ENCODE assay signal across 17 cellular contexts in the genomic region with DNA sequence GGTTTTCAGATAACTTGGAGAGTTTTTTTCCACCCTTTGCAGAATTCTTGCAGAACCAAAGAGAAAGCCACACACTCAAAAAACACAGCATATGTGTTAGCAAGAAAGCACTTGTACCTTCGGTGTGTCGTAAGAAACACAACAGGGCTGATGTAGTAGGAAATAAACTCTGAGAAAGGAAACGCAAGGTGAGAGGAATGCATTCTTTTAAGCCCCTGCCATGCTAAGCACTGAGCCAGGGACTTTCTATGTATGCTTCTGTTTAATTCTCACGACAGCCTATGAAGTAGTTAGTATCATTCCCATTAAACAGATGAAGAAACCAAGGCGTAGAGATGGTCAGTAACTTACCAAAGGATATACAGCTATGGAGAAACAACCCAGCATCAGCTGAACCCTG. TPM values are rescaled to one million over a fixed set of nuclear protein-coding genes. Genes with fewer than 3 reads are reported as not detected.
DNase-seq lines count a peak whose midpoint lies in the region; ATAC-seq and TF ChIP-seq lines count a peak whose summit lies in the region.
"Had no signal": no experiment of that assay in that cellular context is flagged by ENCODE, and none has a peak within 500 bp of the region (broad histone marks: within the 10 kb centered on the region; RNA-seq: fewer than 3 reads in every experiment).

No MANE protein-coding gene starts in this region.

- ATAC-seq in thoracic aorta (ENCODE audit: insufficient number of reproducible peaks, low FRiP score, low read depth) = no peak
- ATAC-seq in HG03520 (IDR thresholded peaks at IDR 0.05; ENCODE audit: unreplicated experiment) = no peak
- ATAC-seq in CD8-positive, alpha-beta T cell = no peak
- ATAC-seq: naive thymus-derived CD4-positive, alpha-beta T cell; Panc1 had no signal

- no peak overlapping the region for H2AFZ ChIP-seq in H9 (ENCODE audit: low read length)

- no peak overlapping the region for H4K8ac ChIP-seq in H9 (replicated peaks; ENCODE audit: insufficient read length, low read depth, low read length)

- H3K4ac ChIP-seq in H9 (ENCODE audit: low read depth, low read length) = no peak overlapping the region

- H3K27me3 Mint-ChIP-seq in H9 (ENCODE audit: low read depth) (no peaks in the 10 kb centered on the region), immature natural killer cell (ENCODE audit: low read depth in 3 of 3) (peaks cover 0 to 5% (median 5%) of the 10 kb centered on the region in 3 donors)
- H3K27me3 Mint-ChIP-seq in CD8-positive, alpha-beta T cell (ENCODE audit: low read depth) = no peaks in the 10 kb centered on the region
- H3K27me3 Mint-ChIP-seq: naive thymus-derived CD4-positive, alpha-beta T cell had no signal

- no peak overlapping the region for H2BK15ac ChIP-seq in H9 (ENCODE audit: low read depth, low read length)

- H3K36me3 ChIP-seq in adipocyte (ENCODE audit: control insufficient read depth, insufficient read depth, low read length, severe bottlenecking) (peaks cover 55% of the 10 kb centered on the region), thoracic aorta (peaks cover 3% of the 10 kb centered on the region)
- H3K36me3 ChIP-seq in CD8-positive, alpha-beta T cell (ENCODE audit: insufficient read depth, low read length) = peaks cover 6% of the 10 kb centered on the region

- no peaks in the 10 kb centered on the region for H3K9me3 ChIP-seq in H9 (ENCODE audit: control insufficient read depth, low read depth, low read length)
- no peaks in the 10 kb centered on the region for H3K9me3 ChIP-seq in adipocyte (ENCODE audit: control insufficient read depth, low read length)
- no peaks in the 10 kb centered on the region for H3K9me3 ChIP-seq in thoracic aorta
- H3K9me3 ChIP-seq in CD8-positive, alpha-beta T cell (ENCODE audit: low read length) = no peaks in the 10 kb centered on the region

- TF ChIP-seq CTCF in H9 (conservative IDR thresholded peaks at IDR 0.05) = no peak
- TF ChIP-seq CTCF in thoracic aorta (IDR thresholded peaks at IDR 0.05) = no peak
- no peak for TF ChIP-seq CTCF in CD8-positive, alpha-beta T cell (IDR thresholded peaks at IDR 0.05)

- no peak overlapping the region for H4K5ac ChIP-seq in H9 (ENCODE audit: insufficient read length, low read depth, low read length)

- H2BK5ac ChIP-seq in H9 (ENCODE audit: insufficient read length, low read length) = no peak overlapping the region

- no peak overlapping the region for H3K4me2 ChIP-seq in H9 (ENCODE audit: insufficient read depth, insufficient read length, low read length)

- POLR2A ChIA-PET in CD8-positive, alpha-beta T cell (lab: Charles Lee) = no interaction called here

- H3K79me1 ChIP-seq in H9 (ENCODE audit: insufficient read depth, low read depth, low read length, poor library complexity, severe bottlenecking) = no peaks in the 10 kb centered on the region

- no peak overlapping the region for H3K27ac ChIP-seq in H9 (ENCODE audit: insufficient read length, low read depth, low read length)
- H3K27ac ChIP-seq in thoracic aorta = peak overlapping the region; percentile 91 to 97
- H3K27ac ChIP-seq in CD8-positive, alpha-beta T cell (ENCODE audit: low read depth, low read length) = no peak overlapping the region
- H3K27ac ChIP-seq: VCaP had no signal

- CTCF ChIA-PET in CD8-positive, alpha-beta T cell (lab: Charles Lee) = interaction anchor here (1.6 kb wide), 1 partner anchor 287 kb away, joined by 5 read pairs; no protein-coding TSS in a partner anchor

- H3K9me3 Mint-ChIP-seq in H9 (no peaks in the 10 kb centered on the region), immature natural killer cell (no peaks in the 10 kb centered on the region)
- H3K9me3 Mint-ChIP-seq in CD8-positive, alpha-beta T cell = no peaks in the 10 kb centered on the region
- H3K9me3 Mint-ChIP-seq: naive thymus-derived CD4-positive, alpha-beta T cell had no signal

- no peaks in the 10 kb centered on the region for H3K23me2 ChIP-seq in H9 (ENCODE audit: insufficient read length, low read depth, low read length, poor library complexity, severe bottlenecking)

- H3K9ac ChIP-seq in H9 (ENCODE audit: extremely low read depth, insufficient read length, low read length) (no peak overlapping the region), adipocyte (ENCODE audit: low read length) (peak overlapping the region; percentile 45)

- no peak overlapping the region for H3K18ac ChIP-seq in H9 (ENCODE audit: insufficient read length, low read depth, low read length)

- no peaks in the 10 kb centered on the region for H4K20me1 ChIP-seq in H9 (ENCODE audit: control insufficient read depth, insufficient read depth, insufficient read length)

- H2AK5ac ChIP-seq in H9 (ENCODE audit: insufficient read length, low read length) = no peak overlapping the region

- no peak overlapping the region for H2BK120ac ChIP-seq in H9 (ENCODE audit: low read depth, low read length, poor library complexity, severe bottlenecking)

- H3K27ac Mint-ChIP-seq in H9 (peak overlapping the region in 2 of 3 experiments; percentile 49 to 55; a peak in 1 of 7 replicates), immature natural killer cell (peak overlapping the region; percentile 64 to 98 (median 76))
- no peak overlapping the region for H3K27ac Mint-ChIP-seq in CD8-positive, alpha-beta T cell

- H3K36me3 Mint-ChIP-seq in H9 (ENCODE audit: insufficient read depth in 1 of 3, low read depth in 3 of 3) (peaks cover 0 to 4% (median 3%) of the 10 kb centered on the region in 3 experiments; a peak in 3 of 7 replicates), immature natural killer cell (peaks cover 23 to 50% (median 28%) of the 10 kb centered on the region in 3 donors)
- H3K36me3 Mint-ChIP-seq in CD8-positive, alpha-beta T cell = peaks cover 65% of the 10 kb centered on the region

- H3K27me3 ChIP-seq in H9 (ENCODE audit: insufficient read depth, low read length) = no peaks in the 10 kb centered on the region
- H3K27me3 ChIP-seq in adipocyte (replicated peaks; ENCODE audit: control insufficient read depth, insufficient read depth, low read length) = no peaks in the 10 kb centered on the region
- H3K27me3 ChIP-seq in thoracic aorta (replicated peaks; ENCODE audit: insufficient read depth) = no peaks in the 10 kb centered on the region
- H3K27me3 ChIP-seq in CD8-positive, alpha-beta T cell (ENCODE audit: insufficient read depth, low read length) = no peaks in the 10 kb centered on the region

- no peak overlapping the region for H3K56ac ChIP-seq in H9 (ENCODE audit: insufficient read length, low read depth, low read length)

- H3K4me1 ChIP-seq in H9 (ENCODE audit: insufficient read depth, low read length) (peaks cover 13% of the 10 kb centered on the region; the same call in 1 of the 2 replicates), adipocyte (ENCODE audit: control insufficient read depth, insufficient read depth, low read length) (peaks cover 73% of the 10 kb centered on the region), thoracic aorta (ENCODE audit: control insufficient read depth in 1 of 2, low read depth in 2 of 2) (peaks cover 73 to 96% of the 10 kb centered on the region in 2 donors)
- H3K4me1 ChIP-seq in CD8-positive, alpha-beta T cell (ENCODE audit: insufficient read depth, low read length) = peaks cover 15% of the 10 kb centered on the region

- no peak overlapping the region for H3K23ac ChIP-seq in H9 (ENCODE audit: insufficient read length, low read depth, low read length)

- H3K4me1 Mint-ChIP-seq in H9 = peaks cover 47 to 48% of the 10 kb centered on the region in 2 experiments
- H3K4me1 Mint-ChIP-seq in immature natural killer cell = peaks cover 88 to 89% of the 10 kb centered on the region in 2 donors
- peaks cover 40% of the 10 kb centered on the region for H3K4me1 Mint-ChIP-seq in CD8-positive, alpha-beta T cell (ENCODE audit: low read depth)

- no peak overlapping the region for H3K4me3 Mint-ChIP-seq in H9
- H3K4me3 Mint-ChIP-seq in immature natural killer cell = peak overlapping the region in 2 of 5 donors; percentile 41 to 46
- H3K4me3 Mint-ChIP-seq in CD8-positive, alpha-beta T cell = no peak overlapping the region
- H3K4me3 Mint-ChIP-seq: naive thymus-derived CD4-positive, alpha-beta T cell had no signal

- 0 out of 2 replicates have a peak, but pooled peaks cover 1% of the 10 kb centered on the region for H3K79me2 ChIP-seq in H9 (ENCODE audit: insufficient read depth, low read length)

- no peak overlapping the region for H3K14ac ChIP-seq in H9 (ENCODE audit: insufficient read depth, low read length)

- no peak for DNase-seq in H9
- no peak for DNase-seq in adipocyte (ENCODE audit: low read depth)
- DNase-seq in immature natural killer cell = no peak
- no peak for DNase-seq in thoracic aorta (ENCODE audit: low spot score)
- no peak for DNase-seq in CD8-positive, alpha-beta T cell
- DNase-seq in stimulated activated CD4-positive, alpha-beta T cell treated with anti-CD3 and anti-CD28 coated beads, Interleukin-4, amount 100 ng/mL, for 24 hours = no peak
- DNase-seq: amygdala; C1 segment of cervical spinal cord; DMS79 treated with DMSO at 0.1 percent for 48 hours; left colon; naive thymus-derived CD4-positive, alpha-beta T cell; NCI-H1694 treated with DMSO at 0.1 percent for 48 hours; NCI-H524 treated with DMSO at 0.1 percent for 48 hours; T-helper 1 cell had no signal

- H2BK12ac ChIP-seq in H9 (ENCODE audit: insufficient read length, low read depth, low read length) = no peak overlapping the region

- intact Hi-C loops in CD8-positive, alpha-beta T cell (cut with DNase I, micrococcal nuclease) = no loop called here

- no peak overlapping the region for H3T11ph ChIP-seq in H9 (ENCODE audit: low read length)

- H3K4me3 ChIP-seq in adipocyte (ENCODE audit: low read length) = no peak overlapping the region
- H3K4me3 ChIP-seq in thoracic aorta = peak overlapping the region; percentile 1
- no peak overlapping the region for H3K4me3 ChIP-seq in CD8-positive, alpha-beta T cell (ENCODE audit: low read depth, low read length)

- WGBS in H9 (ENCODE audit: extremely low coverage, insufficient read length, low lambda C conversion rate) = no CpG with 5 or more reads among the region's 5 CpGs

- H2BK20ac ChIP-seq in H9 (ENCODE audit: low read depth, low read length, poor library complexity, severe bottlenecking) = no peak overlapping the region

- no peak overlapping the region for H4K91ac ChIP-seq in H9 (ENCODE audit: insufficient read length, low read depth, low read length)

RNA-seq across cellular contexts. Expression of gene NEDD9, which starts 23.1 kb away (rescaled TPM):
- 5.5 and 5.8 TPM in 2 replicates for total RNA-seq in H9 (2021)
- 10 to 100 TPM; 26.2 to 73.6 (median 27.6) TPM for polyA plus RNA-seq in immature natural killer cell
- 100 to 1,000 TPM; 122 to 181 TPM for total RNA-seq in thoracic aorta
- 10 to 100 TPM; 41.2 to 44.2 TPM for total RNA-seq in CD8-positive, alpha-beta T cell

Comparison
In these comparisons a context has a peak if more than half of its experiments do, and no peak if none do; other contexts are left out.
1. H3K27ac ChIP-seq: peak in thoracic aorta (2 of 2); none in H9 (single experiment) and CD8-positive, alpha-beta T cell (single experiment).